32 cellular contexts compared by ENCODE assay signal in the genomic region with DNA sequence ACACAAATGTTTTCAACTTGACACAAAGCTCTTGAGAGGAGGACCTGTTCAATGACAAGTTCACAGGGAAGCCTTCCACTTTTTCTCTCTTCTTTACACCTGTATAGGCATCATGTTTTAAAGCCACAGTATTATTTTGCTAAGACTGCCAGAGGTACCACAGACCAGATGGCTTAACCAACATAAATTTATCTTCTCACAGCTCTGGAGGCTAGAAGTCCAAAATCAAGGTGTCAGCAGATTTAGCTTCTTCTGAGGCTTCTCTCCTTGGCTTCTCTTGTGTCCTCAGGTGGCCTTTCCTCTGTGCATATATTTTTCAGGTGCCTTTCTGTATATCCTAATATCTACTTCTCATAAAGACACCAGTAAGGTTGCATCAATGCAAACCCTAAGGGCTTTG.
"Had no signal": no experiment of that assay in that cellular context is flagged by ENCODE, and none has a peak within 500 bp of the region (broad histone marks: within the 10 kb centered on the region; RNA-seq: fewer than 3 reads in every experiment).

No MANE protein-coding gene starts in this region.

- H3K9me3 ChIP-seq: ascending aorta had no signal

- H3K36me3 ChIP-seq: ascending aorta, cardiac muscle cell, WERI-Rb-1 had no signal

- H3K4me3 ChIP-seq: ascending aorta, cardiac muscle cell had no signal

- H3K27me3 ChIP-seq: ascending aorta, cardiac muscle cell had no signal

- H3K27ac ChIP-seq: ascending aorta, cardiac muscle cell, WERI-Rb-1 had no signal

- DNase-seq: activated CD4-positive, alpha-beta memory T cell treated with anti-CD3 and anti-CD28 coated beads, Interleukin-2, amount 10 ng/mL, durations not matched to agents 7 days and 5 days; activated CD4-positive, alpha-beta T cell treated with anti-CD3 and anti-CD28 coated beads for 1 hour; activated CD4-positive, alpha-beta T cell treated with anti-CD3 and anti-CD28 coated beads for 36 hours; activated CD4-positive, alpha-beta T cell treated with anti-CD3 and anti-CD28 coated beads for 48 hours; activated CD4-positive, alpha-beta T cell treated with anti-CD3 and anti-CD28 coated beads, Interleukin-2, amount 10 ng/mL, durations not matched to agents 7 days and 5 days; activated CD4-positive, alpha-beta T cell treated with anti-CD3 and anti-CD28 coated beads, Interleukin-2, amount 50 U/mL, for 48 hours; activated CD4-positive, CD25-positive, alpha-beta regulatory T cell; activated CD8-positive, alpha-beta memory T cell treated with anti-CD3 and anti-CD28 coated beads for 24 hours; activated CD8-positive, alpha-beta memory T cell treated with anti-CD3 and anti-CD28 coated beads, Interleukin-2, amount 10 ng/mL, durations not matched to agents 7 days and 5 days; activated CD8-positive, alpha-beta memory T cell treated with anti-CD3 and anti-CD28 coated beads, Interleukin-2, amount 50 U/mL, for 48 hours; activated CD8-positive, alpha-beta T cell treated with anti-CD3 and anti-CD28 coated beads, Interleukin-2, amount 10 ng/mL, durations not matched to agents 7 days and 5 days; activated effector memory CD4-positive, alpha-beta T cell treated with Interleukin-2 at 50 U/mL for 16 hours; activated gamma-delta T cell; activated naive CD4-positive, alpha-beta T cell treated with anti-CD3 and anti-CD28 coated beads, Interleukin-2, amount 10 ng/mL, durations not matched to agents 7 days and 5 days; activated naive CD4-positive, alpha-beta T cell treated with Interleukin-2 at 50 U/mL for 16 hours; activated naive CD8-positive, alpha-beta T cell treated with anti-CD3 and anti-CD28 coated beads, Interleukin-2, amount 10 ng/mL, durations not matched to agents 7 days and 5 days; activated naive CD8-positive, alpha-beta T cell treated with anti-CD3 and anti-CD28 coated beads, Interleukin-2, amount 50 U/mL, for 24 hours; activated T-cell treated with anti-CD3 and anti-CD28 coated beads, Interleukin-2, amount 50 U/mL, for 24 hours; activated T-cell treated with anti-CD3 and anti-CD28 coated beads, Interleukin-2, amount 50 U/mL, for 48 hours; amygdala; anterior cingulate cortex; caudate nucleus; cerebellar nuclear complex; T-helper 2 cell; T-helper 9 cell; WERI-Rb-1 had no signal

- ATAC-seq: activated CD4-positive, alpha-beta T cell treated with anti-CD3 and anti-CD28 coated beads for 36 hours; activated CD4-positive, CD25-positive, alpha-beta regulatory T cell treated with anti-CD3 and anti-CD28 coated beads, Interleukin-2, amount 50 U/mL, for 24 hours; activated CD8-positive, alpha-beta memory T cell treated with anti-CD3 and anti-CD28 coated beads, Interleukin-2, amount 10 ng/mL, durations not matched to agents 7 days and 5 days; activated CD8-positive, alpha-beta T cell treated with anti-CD3 and anti-CD28 coated beads, Interleukin-2, amount 10 ng/mL, durations not matched to agents 7 days and 5 days; activated naive CD8-positive, alpha-beta T cell treated with anti-CD3 and anti-CD28 coated beads, Interleukin-2, amount 50 U/mL, for 24 hours; WTC11 had no signal

- FAIRE-seq: bronchial epithelial cell, TTC549 had no signal

- H3K4me1 ChIP-seq: ascending aorta had no signal
